ENCODE assay signal across 17 cellular contexts in genomic region chr20:60804240-60804917, GRCh38.
A peak's percentile ranks its signal among the peaks of the same experiment; 100 is the strongest.
DNase-seq lines count a peak whose midpoint lies in the region; ATAC-seq, FAIRE-seq and TF ChIP-seq lines count a peak whose summit lies in the region.
"Had no signal": no experiment of that assay in that cellular context is flagged by ENCODE, and none has a peak within 500 bp of the region (broad histone marks: within the 10 kb centered on the region; RNA-seq: fewer than 3 reads in every experiment).

No MANE protein-coding gene starts in this region.

- no peak overlapping the region for H3K27ac ChIP-seq in H1 (ENCODE audit: low read depth, low read length)
- no peak overlapping the region for H3K27ac ChIP-seq in trophoblast cell (ENCODE audit: low read depth, low read length)
- H3K27ac ChIP-seq in caudate nucleus (ENCODE audit: low read depth, low read length), result no peak overlapping the region
- H3K27ac ChIP-seq: A549, HL-60 had no signal

- no peaks in the 10 kb centered on the region for H3K23me2 ChIP-seq in H1 (ENCODE audit: low read depth, low read length)

- H3K4me1 ChIP-seq in H1 (replicated peaks in 1 of 4; ENCODE audit: control insufficient read depth in 3 of 4, insufficient read depth in 4 of 4, low read length in 3 of 4), result peaks cover 6 to 12% (median 7%) of the 10 kb centered on the region in 4 experiments
- peaks cover 6 to 9% of the 10 kb centered on the region in 2 experiments for H3K4me1 ChIP-seq in trophoblast cell (ENCODE audit: control insufficient read depth in 1 of 2, insufficient read depth in 2 of 2, low read length in 2 of 2)
- H3K4me1 ChIP-seq: A549 had no signal

- POLR2A ChIA-PET in H1 (lab: Charles Lee; ENCODE audit: partially characterized antibody), result no interaction called here

- H2BK20ac ChIP-seq in H1 (ENCODE audit: low read length), result peak overlapping the region; percentile 84; the same call in 1 of the 2 replicates

- no peak overlapping the region for H3K9ac ChIP-seq in H1 (replicated peaks in 1 of 4; ENCODE audit: extremely low read depth in 1 of 4, low read depth in 3 of 4, low read length in 3 of 4)
- no peak overlapping the region for H3K9ac ChIP-seq in trophoblast cell (ENCODE audit: low read length)

- H3K79me1 ChIP-seq in H1 (ENCODE audit: low read depth, low read length), result no peaks in the 10 kb centered on the region
- H3K79me1 ChIP-seq in trophoblast cell (ENCODE audit: low read length), result no peaks in the 10 kb centered on the region

- peak overlapping the region in 1 of 2 experiments; percentile 40; a peak in 1 of 4 replicates for H3K4me2 ChIP-seq in H1 (ENCODE audit: insufficient read depth in 1 of 2, low read depth in 2 of 2, low read length in 2 of 2)
- peak overlapping the region; percentile 22 for H3K4me2 ChIP-seq in trophoblast cell (ENCODE audit: low read length)
- H3K4me2 ChIP-seq: A549 had no signal

- no peak overlapping the region for H3K14ac ChIP-seq in H1 (ENCODE audit: insufficient read length)
- H3K14ac ChIP-seq in trophoblast cell (ENCODE audit: low read length), result no peak overlapping the region

- WGBS in H1 (ENCODE audit: extremely low coverage in 1 of 2, insufficient coverage in 1 of 2, insufficient read length in 1 of 2, insufficient replicate concordance in 2 of 2, low coverage in 1 of 2, low lambda C conversion rate in 2 of 2, missing lambda C conversion rate in 1 of 2), 2 experiments, result 66% methylated on average over 4 of the region's 4 CpGs; no CpG with 5 or more reads in 1 of the 2 experiments
- no CpG with 5 or more reads among the region's 4 CpGs for WGBS in trophoblast cell (ENCODE audit: extremely low coverage, insufficient coverage, insufficient read length)

- no peak overlapping the region; the same call in 1 of the 2 replicates for H2BK5ac ChIP-seq in H1 (ENCODE audit: low read depth, low read length)
- no peak overlapping the region for H2BK5ac ChIP-seq in trophoblast cell (ENCODE audit: low read depth, low read length, poor library complexity)

- H2AFZ ChIP-seq in H1 (ENCODE audit: low read length) (no peak overlapping the region), trophoblast cell (ENCODE audit: insufficient read depth, low read length, poor library complexity) (no peak overlapping the region)

- H3K4ac ChIP-seq in H1 (replicated peaks; ENCODE audit: insufficient read length, low read depth, low read length) (no peak overlapping the region), trophoblast cell (ENCODE audit: low read depth, low read length) (no peak overlapping the region)

- no peak overlapping the region for H3K4me3 ChIP-seq in H7 (ENCODE audit: insufficient read depth, low read depth, low read length)
- no peak overlapping the region for H3K4me3 ChIP-seq in H1 (ENCODE audit: extremely low read depth in 1 of 4, insufficient read depth in 2 of 4, low read depth in 3 of 4, low read length in 4 of 4)
- H3K4me3 ChIP-seq in trophoblast cell (ENCODE audit: low read depth, low read length), result no peak overlapping the region
- H3K4me3 ChIP-seq: A549 had no signal

- no peak overlapping the region for H4K8ac ChIP-seq in H1 (ENCODE audit: extremely low read depth, insufficient read depth, low read length)
- H4K8ac ChIP-seq in trophoblast cell (ENCODE audit: low read depth, low read length), result no peak overlapping the region

- H3K56ac ChIP-seq in H1 (replicated peaks; ENCODE audit: insufficient read length, low read depth, low read length), result no peak overlapping the region

- no peaks in the 10 kb centered on the region for H4K20me1 ChIP-seq in H1 (replicated peaks in 1 of 2; ENCODE audit: control insufficient read depth in 1 of 2, insufficient read depth in 2 of 2, low read length in 2 of 2)

- H3K23ac ChIP-seq in H1 (ENCODE audit: insufficient read length), result no peak overlapping the region
- H3K23ac ChIP-seq in trophoblast cell (ENCODE audit: low read length), result no peak overlapping the region

- H3K36me3 ChIP-seq in H7 (replicated peaks; ENCODE audit: control insufficient read depth, insufficient read depth, low read length), result no peaks in the 10 kb centered on the region
- H3K36me3 ChIP-seq in H1 (ENCODE audit: control insufficient read depth in 2 of 4, insufficient read depth in 4 of 4, low read length in 3 of 4), result no peaks in the 10 kb centered on the region
- no peaks in the 10 kb centered on the region for H3K36me3 ChIP-seq in trophoblast cell (ENCODE audit: control insufficient read depth in 1 of 2, insufficient read depth in 2 of 2, low read length in 2 of 2)

- H3K9me3 ChIP-seq in H1 (ENCODE audit: insufficient read depth in 2 of 2, low read depth in 1 of 2, low read length in 1 of 2) (peaks cover 8% of the 10 kb centered on the region in 2 experiments), trophoblast cell (ENCODE audit: insufficient read depth, low read depth, low read length) (peaks cover 5% of the 10 kb centered on the region)

- TF ChIP-seq EP300 in H1 (IDR thresholded peaks at IDR 0.05; ENCODE audit: borderline replicate concordance in 1 of 2, low read depth in 2 of 2, low read length in 2 of 2), result no peak

- H4K5ac ChIP-seq in H1 (ENCODE audit: insufficient read length, low read depth, low read length), result no peak overlapping the region

- H3K27me3 ChIP-seq in H7 (ENCODE audit: control insufficient read depth, insufficient read depth, low read length) (no peaks in the 10 kb centered on the region), H1 (replicated peaks in 1 of 4; ENCODE audit: control insufficient read depth in 3 of 4, extremely low read depth in 1 of 4, insufficient read depth in 3 of 4, low read length in 3 of 4) (no peaks in the 10 kb centered on the region), trophoblast cell (ENCODE audit: insufficient read depth, low read length) (no peaks in the 10 kb centered on the region)

- H4K12ac ChIP-seq in trophoblast cell (ENCODE audit: low read depth, low read length), result no peak overlapping the region

- H2BK15ac ChIP-seq in H1 (ENCODE audit: low read length), result no peak overlapping the region

- H2BK120ac ChIP-seq in H1 (replicated peaks; ENCODE audit: low read depth, low read length), result no peak overlapping the region
- no peak overlapping the region for H2BK120ac ChIP-seq in trophoblast cell (ENCODE audit: insufficient read depth, low read length, poor library complexity)

- H3K18ac ChIP-seq in H1 (ENCODE audit: extremely low read depth, low read length) (peak overlapping the region; percentile 3; the same call in 1 of the 2 replicates), trophoblast cell (ENCODE audit: low read length) (no peak overlapping the region)

- TF ChIP-seq RAD21 in H1 (IDR thresholded peaks at IDR 0.05 in 1 of 2, conservative IDR thresholded peaks at IDR 0.05 in 1 of 2; ENCODE audit: low read depth in 2 of 2, low read length in 2 of 2), result no peak

- no peak for TF ChIP-seq POLR2A in H1 (IDR thresholded peaks at IDR 0.05; ENCODE audit: control extremely low read depth in 1 of 2, low read depth in 2 of 2, low read length in 2 of 2)

- peak; percentile 68 for FAIRE-seq in H1 (lab: Jason Lieb, UNC)
- FAIRE-seq: A549, HepG2 had no signal

- no peak overlapping the region for H2AK5ac ChIP-seq in H1 (ENCODE audit: low read depth, low read length)
- no peak overlapping the region for H2AK5ac ChIP-seq in trophoblast cell (ENCODE audit: low read length)

- H2BK12ac ChIP-seq in H1 (ENCODE audit: low read depth, low read length), result no peak overlapping the region
- H2BK12ac ChIP-seq in trophoblast cell (ENCODE audit: low read length), result no peak overlapping the region

- H3K79me2 ChIP-seq in H1 (ENCODE audit: control insufficient read depth in 1 of 2, insufficient read depth in 2 of 2, low read length in 2 of 2) (no peaks in the 10 kb centered on the region), trophoblast cell (ENCODE audit: control insufficient read depth, insufficient read depth, low read length, poor library complexity) (no peaks in the 10 kb centered on the region)

- TF ChIP-seq CTCF in H1 (IDR thresholded peaks at IDR 0.05; ENCODE audit: control extremely low read depth in 1 of 3, insufficient read depth in 1 of 3, low read depth in 1 of 3, low read length in 3 of 3), result no peak

- DNase-seq in H7 (peak; percentile 60), H1 (ENCODE audit: low read depth in 1 of 2, low spot score in 2 of 2) (peak in 1 of 2 experiments; percentile 23), iPS-NIHi7 (ENCODE audit: extremely low spot score) (peak; percentile 63), trophoblast cell (no peak), caudate nucleus (lab: John Stamatoyannopoulos, UW) (no peak)
- DNase-seq in activated CD4-positive, alpha-beta T cell treated with anti-CD3 and anti-CD28 coated beads for 1 hour, result no peak
- DNase-seq: DMS53, NCI-H187 treated with DMSO at 0.1 percent for 48 hours, NCI-H2171, NCI-H510A treated with DMSO at 0.1 percent for 48 hours, OCI-M1, RPMI8226 had no signal

- H4K91ac ChIP-seq in H1 (replicated peaks; ENCODE audit: insufficient read length, low read length) (no peak overlapping the region), trophoblast cell (ENCODE audit: low read depth, low read length) (no peak overlapping the region)

- CTCF ChIA-PET in H1 (lab: Charles Lee; ENCODE audit: partially characterized antibody), result interaction anchor here (0.6 to 1.1 kb wide), 5 partner anchors 9 to 991 kb away, joined by 3 to 5 read pairs (median 3); no protein-coding TSS in a partner anchor

- ATAC-seq in HG02938 (IDR thresholded peaks at IDR 0.05; ENCODE audit: unreplicated experiment), result no peak
- no peak for ATAC-seq in GM19351 (IDR thresholded peaks at IDR 0.05; ENCODE audit: unreplicated experiment)
- ATAC-seq: A549, HepG2 had no signal

TF ChIP-seq in H1, 55 proteins besides CTCF, POLR2A, EP300 and RAD21:
- TF ChIP-seq NANOG (IDR thresholded peaks at IDR 0.05; ENCODE audit: insufficient read depth, low read depth, low read length, poor library complexity, severe bottlenecking) (peak; percentile 77), POU5F1 (IDR thresholded peaks at IDR 0.05; ENCODE audit: low read depth, low read length) (peak; percentile 61; the same call in 1 of the 2 replicates), BACH1 (IDR thresholded peaks at IDR 0.05; ENCODE audit: low read length) (no peak), SAP30 (IDR thresholded peaks at IDR 0.05; ENCODE audit: insufficient read depth, insufficient replicate concordance, low read length) (no peak), USF2 (IDR thresholded peaks at IDR 0.05; ENCODE audit: low read length) (no peak)

Comparison
In these comparisons a context has a peak if more than half of its experiments do, and no peak if none do; other contexts are left out.
1. DNase-seq: peak in H7 (single experiment) and iPS-NIHi7 (single experiment); none in trophoblast cell (0 of 2), activated CD4-positive, alpha-beta T cell treated with anti-CD3 and anti-CD28 coated beads for 1 hour (single experiment) and caudate nucleus (0 of 61).